Comparison of ENCODE assay signal across 21 cellular contexts in genomic region chr2:11385847-11386246, GRCh38. TPM values are rescaled to one million over a fixed set of nuclear protein-coding genes. Genes with fewer than 3 reads are reported as not detected.
DNase-seq lines count a peak whose midpoint lies in the region; ATAC-seq and TF ChIP-seq lines count a peak whose summit lies in the region.
"Had no signal": no experiment of that assay in that cellular context is flagged by ENCODE, and none has a peak within 500 bp of the region (broad histone marks: within the 10 kb centered on the region; RNA-seq: fewer than 3 reads in every experiment).

No MANE protein-coding gene starts in this region.

- peaks cover 0 to 32% (median 13%) of the 10 kb centered on the region in 3 donors for H3K4me1 ChIP-seq in esophagus squamous epithelium

- intact Hi-C loops in esophagus squamous epithelium (cut with DNase I), result no loop called here

- no peaks in the 10 kb centered on the region for H3K36me3 Mint-ChIP-seq in progenitor cell of endocrine pancreas (ENCODE audit: insufficient read depth)
- H3K36me3 Mint-ChIP-seq: CD8-positive, alpha-beta T cell; mesothelial cell of epicardium; stimulated activated memory B cell treated with anti-CD40 and anti-IgM and Interleukin-4, amounts not matched to agents 10 μg/mL and 1 μg/mL and 100 μg/mL, for 72 hours had no signal

- ATAC-seq in GM18907 (IDR thresholded peaks at IDR 0.05; ENCODE audit: unreplicated experiment), result no peak
- ATAC-seq: activated CD4-positive, alpha-beta T cell treated with anti-CD3 and anti-CD28 coated beads for 36 hours; CD8-positive, alpha-beta T cell; stimulated activated memory B cell treated with anti-CD40 and anti-IgM and Interleukin-4, amounts not matched to agents 10 μg/mL and 1 μg/mL and 100 μg/mL, for 72 hours had no signal

- no peaks in the 10 kb centered on the region for H3K27me3 ChIP-seq in esophagus squamous epithelium
- H3K27me3 ChIP-seq: heart right ventricle had no signal

- DNase-seq in Daoy (ENCODE audit: low read depth) (peak; percentile 30), RPMI7951 (ENCODE audit: low read depth) (peak; percentile 60), esophagus squamous epithelium (lab: John Stamatoyannopoulos, UW) (no peak), progenitor cell of endocrine pancreas (ENCODE audit: low spot score, unreplicated experiment) (no peak), NCI-H187 treated with DMSO at 0.1 percent for 48 hours (lab: John Stamatoyannopoulos, UW) (no peak), iPS-NIHi11 (ENCODE audit: low spot score) (no peak)
- no peak for DNase-seq in activated CD4-positive, alpha-beta T cell treated with anti-CD3 and anti-CD28 coated beads, Interleukin-2, amount 50 U/mL, for 48 hours
- DNase-seq: activated CD4-positive, alpha-beta T cell treated with anti-CD3 and anti-CD28 coated beads for 36 hours; CD8-positive, alpha-beta T cell; DMS79 treated with DMSO at 0.1 percent for 48 hours; HCEC 1CT; MM.1S; NCI-H2227 treated with DMSO at 0.1 percent for 48 hours; NCI-H82; T-helper 9 cell; trophoblast cell had no signal

- peaks cover 3% of the 10 kb centered on the region for H3K9me3 Mint-ChIP-seq in progenitor cell of endocrine pancreas (ENCODE audit: low read depth)
- H3K9me3 Mint-ChIP-seq: activated T-helper 2 cell treated with anti-CD3 and anti-CD28 coated beads, Interferon-gamma antibody, Interleukin-2, Interleukin-4, amounts not matched to agents 10 μg/mL and 5 μg/mL and 100 μg/mL, durations not matched to agents 14 hours and 24 hours and 36 hours; CD8-positive, alpha-beta T cell; mesothelial cell of epicardium; stimulated activated memory B cell treated with anti-CD40 and anti-IgM and Interleukin-4, amounts not matched to agents 10 μg/mL and 1 μg/mL and 100 μg/mL, for 72 hours had no signal

- H3K36me3 ChIP-seq in esophagus squamous epithelium, result no peaks in the 10 kb centered on the region
- H3K36me3 ChIP-seq: heart right ventricle had no signal

- no peaks in the 10 kb centered on the region for H3K9me3 ChIP-seq in esophagus squamous epithelium
- H3K9me3 ChIP-seq: heart right ventricle had no signal

- peak overlapping the region; percentile 65 for H3K27ac Mint-ChIP-seq in progenitor cell of endocrine pancreas
- H3K27ac Mint-ChIP-seq: activated CD4-positive, alpha-beta T cell treated with anti-CD3 and anti-CD28 coated beads for 36 hours; activated T-helper 2 cell treated with anti-CD3 and anti-CD28 coated beads, Interferon-gamma antibody, Interleukin-2, Interleukin-4, amounts not matched to agents 10 μg/mL and 5 μg/mL and 100 μg/mL, durations not matched to agents 14 hours and 24 hours and 36 hours; CD8-positive, alpha-beta T cell; mesothelial cell of epicardium had no signal

- H3K27me3 Mint-ChIP-seq in progenitor cell of endocrine pancreas, result no peaks in the 10 kb centered on the region
- H3K27me3 Mint-ChIP-seq: activated CD4-positive, alpha-beta T cell treated with anti-CD3 and anti-CD28 coated beads for 36 hours; stimulated activated memory B cell treated with anti-CD40 and anti-IgM and Interleukin-4, amounts not matched to agents 10 μg/mL and 1 μg/mL and 100 μg/mL, for 72 hours had no signal

- WGBS in esophagus squamous epithelium, 2 donors, result 69 to 74% methylated on average over 3 of the region's 3 CpGs

- no peak for TF ChIP-seq POLR2A in esophagus squamous epithelium (IDR thresholded peaks at IDR 0.05)

- H3K4me3 Mint-ChIP-seq in progenitor cell of endocrine pancreas (ENCODE audit: low read depth), result no peak overlapping the region
- H3K4me3 Mint-ChIP-seq: activated CD4-positive, alpha-beta T cell treated with anti-CD3 and anti-CD28 coated beads for 36 hours; CD8-positive, alpha-beta T cell; mesothelial cell of epicardium; stimulated activated memory B cell treated with anti-CD40 and anti-IgM and Interleukin-4, amounts not matched to agents 10 μg/mL and 1 μg/mL and 100 μg/mL, for 72 hours had no signal

- H3K27ac ChIP-seq in esophagus squamous epithelium, result peak overlapping the region; percentile 26 to 78 (median 48)

- TF ChIP-seq CTCF in esophagus squamous epithelium (IDR thresholded peaks at IDR 0.05) (no peak), progenitor cell of endocrine pancreas (IDR thresholded peaks at IDR 0.05; ENCODE audit: unreplicated experiment) (no peak)

- peaks cover 32% of the 10 kb centered on the region for H3K4me1 Mint-ChIP-seq in progenitor cell of endocrine pancreas (ENCODE audit: low read depth)
- H3K4me1 Mint-ChIP-seq: activated CD4-positive, alpha-beta T cell treated with anti-CD3 and anti-CD28 coated beads for 36 hours; stimulated activated memory B cell treated with anti-CD40 and anti-IgM and Interleukin-4, amounts not matched to agents 10 μg/mL and 1 μg/mL and 100 μg/mL, for 72 hours had no signal

- H3K4me3 ChIP-seq in esophagus squamous epithelium, result no peak overlapping the region
- H3K4me3 ChIP-seq: heart right ventricle had no signal

RNA-seq across cellular contexts. Expression of gene ROCK2, which starts 41.4 kb away (rescaled TPM):
- 33.6 and 36.7 TPM in 2 replicates for total RNA-seq in Daoy (2014; rRNA removed; shearing (Covaris generic))
- total RNA-seq in RPMI7951 (2014; rRNA removed; shearing (Covaris generic)), result 36.6 and 45.4 TPM in 2 replicates
- total RNA-seq in esophagus squamous epithelium (10 to 100 TPM; 15.2 to 50.5 (median 21.4) TPM), progenitor cell of endocrine pancreas (41.9 and 43.8 TPM in 2 replicates)

Comparison
In these comparisons a context has a peak if more than half of its experiments do, and no peak if none do; other contexts are left out.
1. DNase-seq: peak in Daoy (single experiment) and RPMI7951 (single experiment); none in esophagus squamous epithelium (single experiment), progenitor cell of endocrine pancreas (single experiment), NCI-H187 treated with DMSO at 0.1 percent for 48 hours (single experiment), activated CD4-positive, alpha-beta T cell treated with anti-CD3 and anti-CD28 coated beads, Interleukin-2, amount 50 U/mL, for 48 hours (0 of 2) and iPS-NIHi11 (single experiment).